ENCODE assay signal across 16 cellular contexts in the genomic region with DNA sequence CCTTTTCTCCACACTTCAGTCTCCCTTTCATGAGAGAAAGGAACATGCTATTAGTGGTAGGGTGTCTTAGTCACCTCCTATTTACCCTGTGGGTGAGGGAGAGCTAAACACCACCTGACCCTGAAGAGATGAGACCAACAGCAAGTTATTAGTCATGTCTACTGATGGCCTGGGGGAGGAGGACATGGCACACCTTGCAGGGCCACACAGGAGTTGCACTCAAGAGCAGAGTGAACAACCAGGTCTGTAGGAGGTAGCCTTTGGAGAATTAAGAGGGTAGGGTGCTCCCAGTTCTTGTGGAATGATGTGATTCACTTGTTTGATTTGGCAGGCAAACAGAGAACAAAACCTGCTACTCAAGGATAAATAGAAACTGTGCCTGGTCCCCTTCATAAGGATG.
DNase-seq lines count a peak whose midpoint lies in the region; ATAC-seq, FAIRE-seq and TF ChIP-seq lines count a peak whose summit lies in the region.
"Had no signal": no experiment of that assay in that cellular context is flagged by ENCODE, and none has a peak within 500 bp of the region (broad histone marks: within the 10 kb centered on the region; RNA-seq: fewer than 3 reads in every experiment).

No MANE protein-coding gene starts in this region.

- H4K20me1 ChIP-seq in H1 (replicated peaks in 1 of 2; ENCODE audit: control insufficient read depth in 1 of 2, insufficient read depth in 2 of 2, low read length in 2 of 2) = no peaks in the 10 kb centered on the region

- no peak overlapping the region for H3K23ac ChIP-seq in H1 (ENCODE audit: insufficient read length)

- no peak overlapping the region for H2AFZ ChIP-seq in H1 (ENCODE audit: low read length)
- H2AFZ ChIP-seq: neural progenitor cell had no signal

- H3K79me2 ChIP-seq in H1 (ENCODE audit: control insufficient read depth in 1 of 2, insufficient read depth in 2 of 2, low read length in 2 of 2) = no peaks in the 10 kb centered on the region

- no peaks in the 10 kb centered on the region for H3K9me3 ChIP-seq in H1 (ENCODE audit: insufficient read depth in 2 of 2, low read depth in 1 of 2, low read length in 1 of 2)
- H3K9me3 ChIP-seq: lower lobe of right lung, SJSA1, spleen, tibial artery had no signal

- H3K4ac ChIP-seq in H1 (replicated peaks; ENCODE audit: insufficient read length, low read depth, low read length) = no peak overlapping the region

- TF ChIP-seq CTCF in Calu3 (IDR thresholded peaks at IDR 0.05; ENCODE audit: unreplicated experiment) (no peak), H1 (IDR thresholded peaks at IDR 0.05; ENCODE audit: control extremely low read depth in 1 of 3, insufficient read depth in 1 of 3, low read depth in 1 of 3, low read length in 3 of 3) (no peak), mesothelial cell of epicardium (IDR thresholded peaks at IDR 0.05; ENCODE audit: unreplicated experiment) (no peak), HFFc6 (IDR thresholded peaks at IDR 0.05) (no peak)

- H3K4me1 Mint-ChIP-seq in Calu3 (ENCODE audit: low read depth, unreplicated experiment) (peaks cover 41% of the 10 kb centered on the region), mesothelial cell of epicardium (peaks cover 34% of the 10 kb centered on the region), HFFc6 (ENCODE audit: low read depth) (peaks cover 15% of the 10 kb centered on the region)
- H3K4me1 Mint-ChIP-seq: neural progenitor cell had no signal

- TF ChIP-seq EP300 in H1 (IDR thresholded peaks at IDR 0.05; ENCODE audit: borderline replicate concordance in 1 of 2, low read depth in 2 of 2, low read length in 2 of 2) = no peak

- no peak overlapping the region for H3K4me3 ChIP-seq in H1 (ENCODE audit: extremely low read depth in 1 of 4, insufficient read depth in 2 of 4, low read depth in 3 of 4, low read length in 4 of 4)
- H3K4me3 ChIP-seq: lower lobe of right lung, neural progenitor cell, SJSA1, spleen, tibial artery had no signal

- DNase-seq in Calu3 (peak; percentile 65), M059J (ENCODE audit: low read depth) (peak; percentile 69), H1 (ENCODE audit: low read depth in 1 of 2, low spot score in 2 of 2) (no peak), mesothelial cell of epicardium (ENCODE audit: low spot score in 2 of 2, unreplicated experiment in 2 of 2) (no peak), HFFc6 (no peak), head of caudate nucleus (no peak), COLO829 (ENCODE audit: low spot score) (no peak)
- DNase-seq: central memory CD4-positive, alpha-beta T cell; lower lobe of right lung; NCI-H1436; NCI-H526; spleen; tibial artery had no signal

- H2BK12ac ChIP-seq in H1 (ENCODE audit: low read depth, low read length) = 0 out of 2 replicates have a peak overlapping the region, but pooled peaks have one; percentile 7

- H3K9me3 Mint-ChIP-seq in Calu3 (ENCODE audit: low read depth, unreplicated experiment) (no peaks in the 10 kb centered on the region), mesothelial cell of epicardium (peaks cover 4% of the 10 kb centered on the region), HFFc6 (no peaks in the 10 kb centered on the region; the same call in 1 of the 2 replicates)
- H3K9me3 Mint-ChIP-seq: neural progenitor cell had no signal

- H4K91ac ChIP-seq in H1 (replicated peaks; ENCODE audit: insufficient read length, low read length) = no peak overlapping the region

- no peaks in the 10 kb centered on the region for H3K79me1 ChIP-seq in H1 (ENCODE audit: low read depth, low read length)

- H2BK15ac ChIP-seq in H1 (ENCODE audit: low read length) = no peak overlapping the region

- H3K4me1 ChIP-seq in H1 (replicated peaks in 1 of 4; ENCODE audit: control insufficient read depth in 3 of 4, insufficient read depth in 4 of 4, low read length in 3 of 4) = peaks cover 0 to 10% (median 0%) of the 10 kb centered on the region in 4 experiments; a peak in 3 of 7 replicates
- H3K4me1 ChIP-seq: lower lobe of right lung, neural progenitor cell, spleen, tibial artery had no signal

- H3K36me3 ChIP-seq in H1 (ENCODE audit: control insufficient read depth in 2 of 4, insufficient read depth in 4 of 4, low read length in 3 of 4) = no peaks in the 10 kb centered on the region
- H3K36me3 ChIP-seq: lower lobe of right lung, neural progenitor cell, SJSA1, spleen, tibial artery had no signal

- H2BK120ac ChIP-seq in H1 (replicated peaks; ENCODE audit: low read depth, low read length) = no peak overlapping the region

- no peak for TF ChIP-seq RAD21 in H1 (IDR thresholded peaks at IDR 0.05 in 1 of 2, conservative IDR thresholded peaks at IDR 0.05 in 1 of 2; ENCODE audit: low read depth in 2 of 2, low read length in 2 of 2)

- FAIRE-seq in H1 (lab: Jason Lieb, UNC) = no peak

- intact Hi-C loops in Calu3 (cut with micrococcal nuclease; ENCODE audit: unreplicated experiment) = loop anchor here (1.0 kb wide), 1 partner anchor 76 kb away; no protein-coding TSS in a partner anchor
- intact Hi-C loops in head of caudate nucleus (cut with DNase I) = no loop called here

- peak overlapping the region; percentile 13 for H3K4me3 Mint-ChIP-seq in Calu3 (ENCODE audit: low read depth, unreplicated experiment)
- H3K4me3 Mint-ChIP-seq in mesothelial cell of epicardium = no peak overlapping the region
- H3K4me3 Mint-ChIP-seq in HFFc6 = no peak overlapping the region
- H3K4me3 Mint-ChIP-seq: neural progenitor cell had no signal

- no peak overlapping the region for H3K9ac ChIP-seq in H1 (replicated peaks in 1 of 4; ENCODE audit: extremely low read depth in 1 of 4, low read depth in 3 of 4, low read length in 3 of 4)
- H3K9ac ChIP-seq: neural progenitor cell had no signal

- H3K56ac ChIP-seq in H1 (replicated peaks; ENCODE audit: insufficient read length, low read depth, low read length) = no peak overlapping the region

- POLR2A ChIA-PET in H1 (lab: Charles Lee; ENCODE audit: partially characterized antibody) = no interaction called here

- H4K5ac ChIP-seq in H1 (ENCODE audit: insufficient read length, low read depth, low read length) = no peak overlapping the region

- H3K27ac Mint-ChIP-seq in Calu3 (ENCODE audit: unreplicated experiment) = peak overlapping the region; percentile 74
- H3K27ac Mint-ChIP-seq in mesothelial cell of epicardium = peak overlapping the region; percentile 53
- no peak overlapping the region for H3K27ac Mint-ChIP-seq in HFFc6
- H3K27ac Mint-ChIP-seq: neural progenitor cell had no signal

- no peak for ATAC-seq in HG02840 (IDR thresholded peaks at IDR 0.05; ENCODE audit: low FRiP score, unreplicated experiment)
- ATAC-seq: lower lobe of right lung had no signal

- BruUV-seq in Calu3 (replicated peaks; lab: Mats Ljungman, UMichigan) = no TSS peak

- CTCF ChIA-PET in Calu3 (lab: Charles Lee) = interaction anchor here (0.5 to 1.6 kb wide), 4 partner anchors 13 to 87 kb away, joined by 3 to 8 read pairs (median 4); partner anchors contain the start of gene PKIB
- CTCF ChIA-PET in H1 (lab: Charles Lee; ENCODE audit: partially characterized antibody) = interaction anchor here (1.3 to 1.7 kb wide), 4 partner anchors 18 to 205 kb away, joined by 3 to 4 read pairs (median 4); no protein-coding TSS in a partner anchor

- no peak overlapping the region for H3K4me2 ChIP-seq in H1 (ENCODE audit: insufficient read depth in 1 of 2, low read depth in 2 of 2, low read length in 2 of 2)
- H3K4me2 ChIP-seq: neural progenitor cell had no signal

- H2AK5ac ChIP-seq in H1 (ENCODE audit: low read depth, low read length) = peak overlapping the region; percentile 71; the same call in 1 of the 2 replicates

- no peak overlapping the region for H2BK20ac ChIP-seq in H1 (ENCODE audit: low read length)

- no peaks in the 10 kb centered on the region for H3K27me3 Mint-ChIP-seq in Calu3 (ENCODE audit: unreplicated experiment)
- no peaks in the 10 kb centered on the region for H3K27me3 Mint-ChIP-seq in mesothelial cell of epicardium (ENCODE audit: low read depth)
- H3K27me3 Mint-ChIP-seq in HFFc6 (ENCODE audit: insufficient read depth) = no peaks in the 10 kb centered on the region

- no peak overlapping the region; the same call in 1 of the 2 replicates for H2BK5ac ChIP-seq in H1 (ENCODE audit: low read depth, low read length)

- H3K27me3 ChIP-seq in H1 (replicated peaks in 1 of 4; ENCODE audit: control insufficient read depth in 3 of 4, extremely low read depth in 1 of 4, insufficient read depth in 3 of 4, low read length in 3 of 4) = no peaks in the 10 kb centered on the region
- H3K27me3 ChIP-seq: neural progenitor cell, SJSA1, tibial artery had no signal

- no peak for TF ChIP-seq POLR2A in H1 (IDR thresholded peaks at IDR 0.05; ENCODE audit: control extremely low read depth in 1 of 2, low read depth in 2 of 2, low read length in 2 of 2)

- H4K8ac ChIP-seq in H1 (ENCODE audit: extremely low read depth, insufficient read depth, low read length) = no peak overlapping the region

- H3K36me3 Mint-ChIP-seq in Calu3 (ENCODE audit: insufficient read depth, unreplicated experiment) (peaks cover 8% of the 10 kb centered on the region), mesothelial cell of epicardium (peaks cover 8% of the 10 kb centered on the region), HFFc6 (ENCODE audit: low read depth) (no peaks in the 10 kb centered on the region)
- H3K36me3 Mint-ChIP-seq: neural progenitor cell had no signal

- H3K27ac ChIP-seq in H1 (ENCODE audit: low read depth, low read length) = no peak overlapping the region
- H3K27ac ChIP-seq: lower lobe of right lung, neural progenitor cell, spleen, tibial artery had no signal

- H3K14ac ChIP-seq in H1 (ENCODE audit: insufficient read length) = no peak overlapping the region

- no peak overlapping the region for H3K18ac ChIP-seq in H1 (ENCODE audit: extremely low read depth, low read length)

- H3K23me2 ChIP-seq in H1 (ENCODE audit: low read depth, low read length) = no peaks in the 10 kb centered on the region

TF ChIP-seq in H1, 55 proteins besides CTCF, POLR2A, EP300 and RAD21 (continues in another document):
- TF ChIP-seq EGR1 (IDR thresholded peaks at IDR 0.05; ENCODE audit: borderline replicate concordance, low read depth, low read length) (no peak), TCF12 (IDR thresholded peaks at IDR 0.05; ENCODE audit: low read depth, low read length) (no peak), JUN (IDR thresholded peaks at IDR 0.05; ENCODE audit: low read depth, low read length) (no peak), GABPA (IDR thresholded peaks at IDR 0.05; ENCODE audit: borderline replicate concordance, insufficient read depth, low read length) (no peak), SUZ12 (IDR thresholded peaks at IDR 0.05; ENCODE audit: low read length) (no peak), RXRA (IDR thresholded peaks at IDR 0.05; ENCODE audit: insufficient read depth, low read depth, low read length) (no peak), JUND (IDR thresholded peaks at IDR 0.05; ENCODE audit: low read length) (no peak)

Comparison
In these comparisons a context has a peak if more than half of its experiments do, and no peak if none do; other contexts are left out.
1. DNase-seq: peak in Calu3 (single experiment) and M059J (single experiment); none in H1 (0 of 2), mesothelial cell of epicardium (0 of 2), HFFc6 (single experiment), head of caudate nucleus (0 of 42) and COLO829 (single experiment).